ENCODE assay signal across 2 cellular contexts in the genomic region with DNA sequence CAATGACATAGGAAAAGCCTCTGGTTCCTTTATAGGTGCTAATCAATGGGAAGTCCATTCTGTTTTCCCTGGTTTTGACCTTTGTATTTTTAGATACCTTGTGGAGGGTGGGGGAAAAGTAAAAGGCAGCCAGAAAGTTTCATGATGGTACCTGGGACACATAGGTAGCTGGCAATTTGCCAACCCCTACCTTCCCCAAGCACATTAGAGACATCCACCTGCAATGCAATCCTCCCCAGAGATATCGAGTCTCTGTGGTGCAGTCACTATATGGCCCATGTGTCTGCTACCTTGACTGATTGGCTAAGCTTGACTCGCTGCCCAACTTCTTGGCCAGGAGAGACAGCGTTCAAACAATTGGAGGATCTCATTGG.
TF ChIP-seq lines count a peak whose summit lies in the region.

No MANE protein-coding gene starts in this region.

TF ChIP-seq in HepG2, 621 proteins besides CTCF, POLR2A, EP300 and RAD21 (continued from another document):
- TF ChIP-seq ZNF142 (CRISPR knock-in tag; IDR thresholded peaks at IDR 0.05) (no peak), ESRRA (CRISPR knock-in tag; IDR thresholded peaks at IDR 0.05; ENCODE audit: low read depth) (0 out of 2 replicates have a peak, but pooled peaks have one; percentile 35), ZBTB42 (CRISPR knock-in tag; IDR thresholded peaks at IDR 0.05) (no peak), RARA (CRISPR knock-in tag; IDR thresholded peaks at IDR 0.05) (no peak), LCORL (IDR thresholded peaks at IDR 0.05) (peak; percentile 96), LCORL (CRISPR knock-in tag; IDR thresholded peaks at IDR 0.05) (no peak), ARNT (IDR thresholded peaks at IDR 0.05) (no peak)

TF ChIP-seq in K562, 482 proteins besides CTCF, POLR2A, EP300 and RAD21:
- TF ChIP-seq, protein P1, sequence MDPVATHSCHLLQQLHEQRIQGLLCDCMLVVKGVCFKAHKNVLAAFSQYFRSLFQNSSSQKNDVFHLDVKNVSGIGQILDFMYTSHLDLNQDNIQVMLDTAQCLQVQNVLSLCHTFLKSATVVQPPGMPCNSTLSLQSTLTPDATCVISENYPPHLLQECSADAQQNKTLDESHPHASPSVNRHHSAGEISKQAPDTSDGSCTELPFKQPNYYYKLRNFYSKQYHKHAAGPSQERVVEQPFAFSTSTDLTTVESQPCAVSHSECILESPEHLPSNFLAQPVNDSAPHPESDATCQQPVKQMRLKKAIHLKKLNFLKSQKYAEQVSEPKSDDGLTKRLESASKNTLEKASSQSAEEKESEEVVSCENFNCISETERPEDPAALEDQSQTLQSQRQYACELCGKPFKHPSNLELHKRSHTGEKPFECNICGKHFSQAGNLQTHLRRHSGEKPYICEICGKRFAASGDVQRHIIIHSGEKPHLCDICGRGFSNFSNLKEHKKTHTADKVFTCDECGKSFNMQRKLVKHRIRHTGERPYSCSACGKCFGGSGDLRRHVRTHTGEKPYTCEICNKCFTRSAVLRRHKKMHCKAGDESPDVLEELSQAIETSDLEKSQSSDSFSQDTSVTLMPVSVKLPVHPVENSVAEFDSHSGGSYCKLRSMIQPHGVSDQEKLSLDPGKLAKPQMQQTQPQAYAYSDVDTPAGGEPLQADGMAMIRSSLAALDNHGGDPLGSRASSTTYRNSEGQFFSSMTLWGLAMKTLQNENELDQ (CRISPR knock-in tag; IDR thresholded peaks at IDR 0.05; ENCODE audit: borderline replicate concordance): no peak
- TF ChIP-seq BRF1 (IDR thresholded peaks at IDR 0.05; ENCODE audit: borderline replicate concordance, extremely low read depth, insufficient read length) (no peak), NFIX (CRISPR knock-in tag; IDR thresholded peaks at IDR 0.05; ENCODE audit: low read depth) (peak; percentile 65), NFIC (IDR thresholded peaks at IDR 0.05) (peak; percentile 86), ZNF133 (CRISPR knock-in tag; IDR thresholded peaks at IDR 0.05) (no peak)
